Comparison of ENCODE assay signal across 8 cellular contexts in the genomic region with DNA sequence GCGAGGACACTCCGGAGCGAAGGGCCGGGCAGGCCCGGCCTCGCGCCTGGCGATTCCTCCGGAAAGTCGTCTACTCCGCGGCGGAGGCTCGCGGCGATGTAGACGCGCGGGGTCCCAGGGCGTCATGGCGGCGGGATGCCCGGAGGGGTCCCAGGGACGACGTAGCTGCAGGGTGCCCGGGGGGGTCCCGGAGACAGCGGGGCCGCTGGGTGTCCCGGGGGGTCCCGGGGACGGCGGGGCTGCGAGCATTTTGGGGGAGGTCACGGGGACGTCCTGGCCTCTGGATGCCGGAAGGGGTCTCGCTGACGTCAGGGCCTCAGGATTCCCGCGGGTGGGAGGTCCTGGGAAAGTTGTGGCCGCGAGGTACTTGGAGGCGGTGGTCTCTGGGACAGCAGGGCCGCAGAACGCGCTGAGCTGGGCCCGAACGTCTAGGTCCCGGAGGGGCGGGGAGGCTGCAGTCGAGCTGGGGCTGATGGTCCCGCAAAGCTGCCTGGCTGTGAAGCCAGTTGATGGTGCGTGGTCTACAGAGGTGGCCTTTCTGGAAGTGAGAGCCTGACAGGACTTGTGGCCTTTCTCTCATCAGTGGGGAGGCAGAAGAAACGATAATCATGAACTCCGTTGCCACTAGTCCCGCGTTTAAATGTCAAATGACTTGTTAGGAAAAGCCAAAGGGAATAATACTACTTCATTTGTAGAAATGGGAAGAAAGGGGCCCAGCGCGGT.
A peak's percentile ranks its signal among the peaks of the same experiment; 100 is the strongest.
DNase-seq lines count a peak whose midpoint lies in the region; ATAC-seq and TF ChIP-seq lines count a peak whose summit lies in the region.

No MANE protein-coding gene starts in this region.

- ATAC-seq in GM19455 (IDR thresholded peaks at IDR 0.05; ENCODE audit: unreplicated experiment), result peak; percentile 6
- ATAC-seq in HG02938 (IDR thresholded peaks at IDR 0.05; ENCODE audit: unreplicated experiment), result no peak
- ATAC-seq in GM21367 (IDR thresholded peaks at IDR 0.05; ENCODE audit: unreplicated experiment), result no peak

- H3K27me3 ChIP-seq in MM.1S (replicated peaks; ENCODE audit: insufficient read depth, low read length) (no peaks in the 10 kb centered on the region), neuron (ENCODE audit: insufficient read depth, low read length) (no peaks in the 10 kb centered on the region)

- H3K27ac ChIP-seq in MM.1S (ENCODE audit: low read length), result peak overlapping the region; percentile 71

- H3K79me2 ChIP-seq in MM.1S (ENCODE audit: low read length), result peaks cover 55% of the 10 kb centered on the region

- no peak for TF ChIP-seq CTCF in AG10803 (conservative IDR thresholded peaks at IDR 0.05; ENCODE audit: low read length)
- no peak for TF ChIP-seq CTCF in MM.1S (IDR thresholded peaks at IDR 0.05; ENCODE audit: low read length)
- no peak for TF ChIP-seq CTCF in foreskin fibroblast (IDR thresholded peaks at IDR 0.05; ENCODE audit: low read depth, low read length)

- peaks cover 4% of the 10 kb centered on the region; the same call in 1 of the 2 replicates for H3K4me1 ChIP-seq in MM.1S (ENCODE audit: low read length)
- peaks cover 8% of the 10 kb centered on the region for H3K4me1 ChIP-seq in neuron (ENCODE audit: insufficient read depth, low read length)

- H3K4me2 ChIP-seq in MM.1S (ENCODE audit: low read depth, low read length), result peak overlapping the region; percentile 54

- DNase-seq in AG10803 (ENCODE audit: low read depth) (peak; percentile 12), MM.1S (peak; percentile 30), activated T-helper 1 cell treated with Interleukin-2 at 50 U/mL for 16 hours (ENCODE audit: low read depth) (peak; percentile 8), foreskin fibroblast (peak; percentile 4 to 53)

- H3K9me2 ChIP-seq in MM.1S (replicated peaks; ENCODE audit: insufficient read depth, low read length), result no peaks in the 10 kb centered on the region

- H3K4me3 ChIP-seq in AG10803 (ENCODE audit: low read length) (peak overlapping the region; percentile 96), MM.1S (ENCODE audit: low read length) (peak overlapping the region; percentile 98), foreskin fibroblast (ENCODE audit: low read depth in 1 of 2, low read length in 2 of 2) (peak overlapping the region; percentile 89 to 94), neuron (ENCODE audit: low read length) (peak overlapping the region; percentile 88)

- H3K9ac ChIP-seq in MM.1S (ENCODE audit: low read length), result peak overlapping the region; percentile 98

- H3K9me3 ChIP-seq in MM.1S (replicated peaks; ENCODE audit: insufficient read depth, low read length) (no peaks in the 10 kb centered on the region), neuron (ENCODE audit: low read length) (no peaks in the 10 kb centered on the region)

- H2AFZ ChIP-seq in MM.1S (ENCODE audit: low read length), result peak overlapping the region; percentile 71; the same call in 1 of the 2 replicates
- peak overlapping the region; percentile 81 for H2AFZ ChIP-seq in neuron (ENCODE audit: low read depth, low read length)

- H3F3A ChIP-seq in MM.1S (ENCODE audit: insufficient read depth, low read length), result no peaks in the 10 kb centered on the region

- H3K36me3 ChIP-seq in MM.1S (replicated peaks; ENCODE audit: insufficient read depth, low read length), result peaks cover 12% of the 10 kb centered on the region
- H3K36me3 ChIP-seq in neuron (ENCODE audit: insufficient read depth, low read length), result peaks cover 36% of the 10 kb centered on the region

- no peaks in the 10 kb centered on the region for H4K20me1 ChIP-seq in MM.1S (ENCODE audit: insufficient read depth, low read length)
